22 cellular contexts compared by ENCODE assay signal in genomic region chr6:44407951-44408670, GRCh38. TPM values are rescaled to one million over a fixed set of nuclear protein-coding genes. Genes with fewer than 3 reads are reported as not detected.
DNase-seq lines count a peak whose midpoint lies in the region; ATAC-seq, FAIRE-seq and TF ChIP-seq lines count a peak whose summit lies in the region.
"Had no signal": no experiment of that assay in that cellular context is flagged by ENCODE, and none has a peak within 500 bp of the region (broad histone marks: within the 10 kb centered on the region; RNA-seq: fewer than 3 reads in every experiment).

No MANE protein-coding gene starts in this region.

- peak; percentile 36 for FAIRE-seq in H54 (lab: Jason Lieb, UNC)
- FAIRE-seq: A204.1, GM12892 had no signal

- peaks cover 24% of the 10 kb centered on the region for H3K4me1 Mint-ChIP-seq in activated T-cell treated with anti-CD3 and anti-CD28 coated beads, Interleukin-2, amount 50 U/mL, for 72 hours (ENCODE audit: low read depth)
- peaks cover 33% of the 10 kb centered on the region for H3K4me1 Mint-ChIP-seq in activated naive CD8-positive, alpha-beta T cell (ENCODE audit: low read depth)
- peaks cover 34% of the 10 kb centered on the region for H3K4me1 Mint-ChIP-seq in osteocyte (ENCODE audit: unreplicated experiment)
- H3K4me1 Mint-ChIP-seq in naive thymus-derived CD8-positive, alpha-beta T cell = peaks cover 15 to 28% (median 22%) of the 10 kb centered on the region in 4 donors

- peaks cover 31 to 53% of the 10 kb centered on the region in 2 donors for H3K36me3 Mint-ChIP-seq in activated T-cell treated with anti-CD3 and anti-CD28 coated beads, Interleukin-2, amount 50 U/mL, for 72 hours (ENCODE audit: insufficient read depth in 2 of 2)
- peaks cover 46% of the 10 kb centered on the region for H3K36me3 Mint-ChIP-seq in activated naive CD8-positive, alpha-beta T cell
- H3K36me3 Mint-ChIP-seq in osteocyte (ENCODE audit: unreplicated experiment) = peaks cover 60% of the 10 kb centered on the region
- peaks cover 47 to 94% (median 72%) of the 10 kb centered on the region in 3 donors for H3K36me3 Mint-ChIP-seq in naive thymus-derived CD8-positive, alpha-beta T cell

- no peaks in the 10 kb centered on the region for H3K9me3 ChIP-seq in sigmoid colon
- H3K9me3 ChIP-seq: Caco-2 had no signal

- TF ChIP-seq POLR2A in H54 (IDR thresholded peaks at IDR 0.05; ENCODE audit: low read depth, low read length) (no peak), sigmoid colon (IDR thresholded peaks at IDR 0.05) (no peak)

- no peaks in the 10 kb centered on the region for H3K27me3 Mint-ChIP-seq in activated T-cell treated with anti-CD3 and anti-CD28 coated beads, Interleukin-2, amount 50 U/mL, for 72 hours (ENCODE audit: low read depth)
- no peaks in the 10 kb centered on the region for H3K27me3 Mint-ChIP-seq in activated naive CD8-positive, alpha-beta T cell
- no peaks in the 10 kb centered on the region for H3K27me3 Mint-ChIP-seq in osteocyte (ENCODE audit: unreplicated experiment)
- H3K27me3 Mint-ChIP-seq in naive thymus-derived CD8-positive, alpha-beta T cell = no peaks in the 10 kb centered on the region

- TF ChIP-seq EP300 in sigmoid colon (IDR thresholded peaks at IDR 0.05) = no peak

- peak overlapping the region; percentile 82 for H3K27ac Mint-ChIP-seq in activated T-cell treated with anti-CD3 and anti-CD28 coated beads, Interleukin-2, amount 50 U/mL, for 72 hours
- H3K27ac Mint-ChIP-seq in activated naive CD8-positive, alpha-beta T cell = peak overlapping the region; percentile 36
- H3K27ac Mint-ChIP-seq in osteocyte (ENCODE audit: unreplicated experiment) = peak overlapping the region; percentile 90
- no peak overlapping the region for H3K27ac Mint-ChIP-seq in naive thymus-derived CD8-positive, alpha-beta T cell
- H3K27ac Mint-ChIP-seq: HFFc6 had no signal

- TF ChIP-seq CTCF in osteocyte (IDR thresholded peaks at IDR 0.05) (no peak), sigmoid colon (IDR thresholded peaks at IDR 0.05) (no peak)

- H3K27me3 ChIP-seq in sigmoid colon = no peaks in the 10 kb centered on the region

- POLR2A ChIA-PET in naive thymus-derived CD8-positive, alpha-beta T cell (lab: Charles Lee) = no interaction called here

- peaks cover 24 to 93% (median 40%) of the 10 kb centered on the region in 4 donors for H3K36me3 ChIP-seq in sigmoid colon

- H3K9me3 Mint-ChIP-seq in activated T-cell treated with anti-CD3 and anti-CD28 coated beads, Interleukin-2, amount 50 U/mL, for 72 hours = peaks cover 2 to 4% of the 10 kb centered on the region in 2 donors
- H3K9me3 Mint-ChIP-seq in activated naive CD8-positive, alpha-beta T cell (ENCODE audit: low read depth) = no peaks in the 10 kb centered on the region
- H3K9me3 Mint-ChIP-seq in osteocyte (ENCODE audit: unreplicated experiment) = peaks cover 3% of the 10 kb centered on the region
- H3K9me3 Mint-ChIP-seq in naive thymus-derived CD8-positive, alpha-beta T cell = peaks cover 0 to 4% (median 3%) of the 10 kb centered on the region in 9 donors
- H3K9me3 Mint-ChIP-seq: HFFc6 had no signal

- no peak overlapping the region for H3K4me3 ChIP-seq in sigmoid colon

- WGBS in sigmoid colon, 2 donors = 55 to 84% methylated on average over 11 of the region's 11 CpGs

- H3K4me3 Mint-ChIP-seq in activated T-cell treated with anti-CD3 and anti-CD28 coated beads, Interleukin-2, amount 50 U/mL, for 72 hours = peak overlapping the region in 1 of 2 donors; percentile 78
- H3K4me3 Mint-ChIP-seq in activated naive CD8-positive, alpha-beta T cell = no peak overlapping the region
- no peak overlapping the region for H3K4me3 Mint-ChIP-seq in osteocyte (ENCODE audit: unreplicated experiment)
- H3K4me3 Mint-ChIP-seq in naive thymus-derived CD8-positive, alpha-beta T cell = no peak overlapping the region
- H3K4me3 Mint-ChIP-seq: HFFc6 had no signal

- DNase-seq in activated T-cell treated with anti-CD3 and anti-CD28 coated beads, Interleukin-2, amount 50 U/mL, for 72 hours = no peak
- no peak for DNase-seq in activated T-cell treated with anti-CD3 and anti-CD28 coated beads for 4 hours
- DNase-seq in H54 (ENCODE audit: insufficient read length, low spot score) = no peak
- no peak for DNase-seq in osteocyte (ENCODE audit: extremely low spot score, unreplicated experiment)
- DNase-seq in naive thymus-derived CD8-positive, alpha-beta T cell = no peak
- no peak for DNase-seq in sigmoid colon
- DNase-seq: C1 segment of cervical spinal cord, Caco-2, DMS153, HFFc6, NCI-H1436, NCI-H2029, NCI-H2171 treated with DMSO at 0.1 percent for 48 hours, NCI-H510A, NCI-H82, PC-3 had no signal

- peaks cover 0 to 3% (median 0%) of the 10 kb centered on the region in 4 donors for H3K4me1 ChIP-seq in sigmoid colon
- H3K4me1 ChIP-seq: Caco-2 had no signal

- peak; percentile 34 to 37 for ATAC-seq in activated T-cell treated with anti-CD3 and anti-CD28 coated beads, Interleukin-2, amount 50 U/mL, for 72 hours (replicated peaks in 1 of 2)
- ATAC-seq in GM18517 (IDR thresholded peaks at IDR 0.05; ENCODE audit: unreplicated experiment) = no peak
- ATAC-seq in naive thymus-derived CD8-positive, alpha-beta T cell = no peak
- ATAC-seq: PC-3 had no signal

- intact Hi-C loops in sigmoid colon (cut with DNase I) = no loop called here

- H3K27ac ChIP-seq in sigmoid colon = no peak overlapping the region
- H3K27ac ChIP-seq: KMS-11, RWPE1 had no signal

RNA-seq across cellular contexts. Expression of gene CDC5L, which starts 20.6 kb away (rescaled TPM):
- total RNA-seq in activated T-cell treated with anti-CD3 and anti-CD28 coated beads, Interleukin-2, amount 50 U/mL, for 72 hours = 10 to 100 TPM; 17.9 to 19.3 TPM
- total RNA-seq in osteocyte = 22.5 and 23.1 TPM in 2 replicates
- 10 to 100 TPM; 21.7 to 21.8 TPM for total RNA-seq in naive thymus-derived CD8-positive, alpha-beta T cell
- polyA plus RNA-seq in naive thymus-derived CD8-positive, alpha-beta T cell = 10 to 100 TPM in 2 of 3 donors, 1 to 10 TPM in 1; 9.6 to 14.9 (median 12.9) TPM
- total RNA-seq in sigmoid colon = 10 to 100 TPM; 18.0 to 24.6 (median 21.3) TPM
- polyA plus RNA-seq in sigmoid colon = 1 to 10 TPM; 6.6 to 9.5 (median 7.4) TPM

Comparison
In these comparisons a context has a peak if more than half of its experiments do, and no peak if none do; other contexts are left out.
1. ATAC-seq: peak in activated T-cell treated with anti-CD3 and anti-CD28 coated beads, Interleukin-2, amount 50 U/mL, for 72 hours (2 of 2); none in GM18517 (single experiment) and naive thymus-derived CD8-positive, alpha-beta T cell (0 of 2).
2. H3K27ac Mint-ChIP-seq: peak in activated T-cell treated with anti-CD3 and anti-CD28 coated beads, Interleukin-2, amount 50 U/mL, for 72 hours (single experiment), activated naive CD8-positive, alpha-beta T cell (single experiment) and osteocyte (single experiment); none in naive thymus-derived CD8-positive, alpha-beta T cell (0 of 10).